9 cellular contexts compared by ENCODE assay signal in genomic region chr17:78779848-78780247, GRCh38. TPM values are rescaled to one million over a fixed set of nuclear protein-coding genes. Genes with fewer than 3 reads are reported as not detected.
DNase-seq lines count a peak whose midpoint lies in the region; ATAC-seq, FAIRE-seq and TF ChIP-seq lines count a peak whose summit lies in the region.
"Had no signal": no experiment of that assay in that cellular context is flagged by ENCODE, and none has a peak within 500 bp of the region (broad histone marks: within the 10 kb centered on the region; RNA-seq: fewer than 3 reads in every experiment).

No MANE protein-coding gene starts in this region.

- H3K27me3 ChIP-seq in GM06990 (replicated peaks; ENCODE audit: control insufficient read depth, insufficient read depth, low read length) (no peaks in the 10 kb centered on the region), Peyer's patch (no peaks in the 10 kb centered on the region), GM12878 (replicated peaks in 1 of 2; ENCODE audit: control insufficient read depth in 2 of 2, insufficient read depth in 2 of 2, low read length in 1 of 2) (no peaks in the 10 kb centered on the region), neural progenitor cell (peaks cover 37% of the 10 kb centered on the region)

- no peak for TF ChIP-seq EP300 in GM12878 (IDR thresholded peaks at IDR 0.05; ENCODE audit: borderline replicate concordance in 1 of 2, control insufficient read depth in 1 of 2, low read depth in 2 of 2, low read length in 2 of 2)

- no peaks in the 10 kb centered on the region for H3K9me3 Mint-ChIP-seq in neural progenitor cell

- H3K4me1 Mint-ChIP-seq in neural progenitor cell, result peaks cover 19% of the 10 kb centered on the region

- 0% methylated on average over 3 of the region's 3 CpGs for WGBS in GM12878 (ENCODE audit: insufficient coverage, insufficient replicate concordance, low lambda C conversion rate, missing lambda C conversion rate)
- WGBS in lower leg skin, 2 donors, result 27 to 39% methylated on average over 3 of the region's 3 CpGs

- FAIRE-seq in GM12878 (lab: Jason Lieb, UNC), result no peak
- FAIRE-seq: endothelial cell of umbilical vein had no signal

- peaks cover 8% of the 10 kb centered on the region for H3K27me3 Mint-ChIP-seq in neural progenitor cell (ENCODE audit: insufficient read depth, low read depth)

- H3K27ac Mint-ChIP-seq in neural progenitor cell, result no peak overlapping the region

- RAD21 ChIA-PET in GM12878 (lab: Charles Lee; ENCODE audit: unreplicated experiment), result interaction anchor here (0.6 to 3.1 kb wide), 14 partner anchors 9 to 71 kb away, joined by 3 to 23 read pairs (median 6); no protein-coding TSS in a partner anchor

- H4K20me1 ChIP-seq in GM12878 (ENCODE audit: control insufficient read depth, insufficient read depth) (no peaks in the 10 kb centered on the region), neural progenitor cell (ENCODE audit: low read depth) (peaks cover 37% of the 10 kb centered on the region)

- H3K9me3 ChIP-seq in Peyer's patch (no peaks in the 10 kb centered on the region), GM12878 (replicated peaks; ENCODE audit: control insufficient read depth, insufficient read depth, low read length) (no peaks in the 10 kb centered on the region), neural progenitor cell (ENCODE audit: low read depth) (no peaks in the 10 kb centered on the region)

- peaks cover 29% of the 10 kb centered on the region for H3F3A ChIP-seq in neural progenitor cell (ENCODE audit: low read depth)

- H3K4me3 Mint-ChIP-seq in neural progenitor cell, result peak overlapping the region; percentile 67

- H3K79me2 ChIP-seq in GM12878 (ENCODE audit: control insufficient read depth, insufficient read depth, low read length) (peaks cover 71% of the 10 kb centered on the region), neural progenitor cell (ENCODE audit: low read depth) (peaks cover 8% of the 10 kb centered on the region)

- TF ChIP-seq CTCF in GM06990 (IDR thresholded peaks at IDR 0.05; ENCODE audit: insufficient read depth, low read length, poor library complexity, severe bottlenecking) (no peak), Peyer's patch (IDR thresholded peaks at IDR 0.05) (peak in 2 of 6 experiments; percentile 32 to 43), GM12878 (IDR thresholded peaks at IDR 0.05 in 2 of 3, conservative IDR thresholded peaks at IDR 0.05 in 1 of 3; ENCODE audit: control insufficient read depth in 2 of 3, extremely low read depth in 1 of 3, insufficient read depth in 1 of 3, low read depth in 3 of 3, low read length in 3 of 3) (no peak), neural progenitor cell (IDR thresholded peaks at IDR 0.05) (no peak), lower leg skin (IDR thresholded peaks at IDR 0.05) (no peak)

- TF ChIP-seq RAD21 in GM12878 (IDR thresholded peaks at IDR 0.05; ENCODE audit: insufficient read depth, low read depth, low read length), result 0 out of 2 replicates have a peak, but pooled peaks have one; percentile 8

- peaks cover 0 to 24% (median 10%) of the 10 kb centered on the region in 4 donors for H3K4me1 ChIP-seq in Peyer's patch
- H3K4me1 ChIP-seq in GM12878 (ENCODE audit: control insufficient read depth, insufficient read depth, low read length), result peaks cover 6% of the 10 kb centered on the region; the same call in 1 of the 2 replicates
- peaks cover 12% of the 10 kb centered on the region for H3K4me1 ChIP-seq in neural progenitor cell

- H3K4me2 ChIP-seq in GM12878 (ENCODE audit: control insufficient read depth, insufficient read depth), result peak overlapping the region; percentile 79
- no peak overlapping the region for H3K4me2 ChIP-seq in neural progenitor cell

- POLR2A ChIA-PET in GM12878 (lab: Charles Lee) (interaction anchor here (0.7 to 2.1 kb wide), 12 partner anchors 9 to 83 kb away, joined by 3 to 10 read pairs (median 4); no protein-coding TSS in a partner anchor), HEK293T (lab: Yijun Ruan, JAX) (no interaction called here)

- peak overlapping the region; percentile 78 to 100 (median 98) for H3K27ac ChIP-seq in Peyer's patch
- H3K27ac ChIP-seq in GM12878 (ENCODE audit: control insufficient read depth, insufficient read depth), result peak overlapping the region; percentile 97
- H3K27ac ChIP-seq in neural progenitor cell, result no peak overlapping the region

- H3K4me3 ChIP-seq in GM06990 (replicated peaks; ENCODE audit: low read depth, low read length) (peak overlapping the region; percentile 94), Peyer's patch (peak overlapping the region; percentile 15 to 99 (median 88)), GM12878 (peak overlapping the region; percentile 82), neural progenitor cell (no peak overlapping the region), lower leg skin (ENCODE audit: low read depth, poor library complexity, severe bottlenecking) (no peak overlapping the region)

- H3K36me3 ChIP-seq in GM06990 (ENCODE audit: control insufficient read depth, insufficient read depth, low read length) (no peaks in the 10 kb centered on the region; the same call in 1 of the 2 replicates), Peyer's patch (no peaks in the 10 kb centered on the region), GM12878 (ENCODE audit: control insufficient read depth in 2 of 2, insufficient read depth in 2 of 2, low read length in 1 of 2) (no peaks in the 10 kb centered on the region), neural progenitor cell (no peaks in the 10 kb centered on the region)

- H3K9ac ChIP-seq in GM12878 (ENCODE audit: control insufficient read depth, insufficient read depth, low read length) (peak overlapping the region; percentile 98), neural progenitor cell (no peak overlapping the region)

- in situ Hi-C loops in GM12878 (cut with MboI), result no loop called here

- peak; percentile 33 for ATAC-seq in GM12878

- CTCF ChIA-PET in GM12878 (lab: Yijun Ruan, JAX), result interaction anchor here (0.7 to 1.5 kb wide), 5 partner anchors 11 to 63 kb away, joined by 3 to 7 read pairs (median 5); no protein-coding TSS in a partner anchor
- CTCF ChIA-PET in HEK293T (lab: Yijun Ruan, JAX), result no interaction called here

- H3K36me3 Mint-ChIP-seq in neural progenitor cell, result no peaks in the 10 kb centered on the region

- H2AFZ ChIP-seq in GM12878 (ENCODE audit: control insufficient read depth, low read depth, low read length) (no peak overlapping the region), neural progenitor cell (replicated peaks) (no peak overlapping the region)

- no peak for DNase-seq in GM06990 (ENCODE audit: extremely low read depth, insufficient read length)
- peak; percentile 38 to 88 (median 81) for DNase-seq in Peyer's patch
- DNase-seq in GM12878 (ENCODE audit: low read depth, low spot score), result no peak
- DNase-seq in neural progenitor cell (ENCODE audit: low spot score), result peak; percentile 41
- no peak for DNase-seq in NCI-H2081 (lab: John Stamatoyannopoulos, UW)
- no peak for DNase-seq in HEK293T (ENCODE audit: extremely low spot score)
- DNase-seq in lower leg skin (ENCODE audit: low spot score in 2 of 2), result no peak
- DNase-seq in glomerular visceral epithelial cell (ENCODE audit: extremely low spot score), result no peak

- BruUV-seq in GM12878 (replicated peaks; lab: Mats Ljungman, UMichigan), result no TSS peak

- SMC1A ChIA-PET in GM12878 (lab: Charles Lee; ENCODE audit: uncharacterized antibody, unreplicated experiment), result interaction anchor here (0.6 to 2.6 kb wide), 11 partner anchors 9 to 88 kb away, joined by 3 to 21 read pairs (median 4); no protein-coding TSS in a partner anchor

- intact Hi-C loops in GM12878 (cut with micrococcal nuclease; ENCODE audit: unreplicated experiment), result loop anchor here (2.0 kb wide), 2 partner anchors 45 to 71 kb away; no protein-coding TSS in a partner anchor
- intact Hi-C loops in lower leg skin (cut with DNase I; ENCODE audit: low total_unique reads), result no loop called here

- peak in 1 of 2 donors; percentile 32 for TF ChIP-seq POLR2A in Peyer's patch (IDR thresholded peaks at IDR 0.05)
- TF ChIP-seq POLR2A in GM12878 (IDR thresholded peaks at IDR 0.05; ENCODE audit: low read depth, low read length), result peak; percentile 74
- TF ChIP-seq POLR2A in lower leg skin (IDR thresholded peaks at IDR 0.05), result no peak

TF ChIP-seq in GM12878, 131 proteins besides CTCF, POLR2A, EP300 and RAD21 (continues in another document):
- no peak for TF ChIP-seq GATAD2B (conservative IDR thresholded peaks at IDR 0.05; ENCODE audit: low read depth)
- TF ChIP-seq POLR2AphosphoS5 (IDR thresholded peaks at IDR 0.05; ENCODE audit: low read length), result peak; percentile 86
- TF ChIP-seq DPF2 (IDR thresholded peaks at IDR 0.05), result no peak
- peak; percentile 60; the same call in 1 of the 2 replicates for TF ChIP-seq WRNIP1 (IDR thresholded peaks at IDR 0.05; ENCODE audit: borderline replicate concordance, low read depth, low read length)

TF ChIP-seq in HEK293T, 16 proteins besides CTCF, POLR2A, EP300 and RAD21 (continues in another document):
- no peak for TF ChIP-seq BHLHE40 (IDR thresholded peaks at IDR 0.05; ENCODE audit: borderline replicate concordance)

RNA-seq across cellular contexts. Expression of gene CYTH1, which starts 2.2 kb away (rescaled TPM):
- total RNA-seq in Peyer's patch, result 100 to 1,000 TPM in 2 of 4 donors, 10 to 100 TPM in 2; 88.3 to 262 (median 109) TPM
- 559 and 619 TPM in 2 replicates for total RNA-seq in GM12878 (2013; cell fraction: nucleolus; rRNA removed)
- 92.6 and 97.8 TPM in 2 replicates for total RNA-seq in GM12878 (2014; rRNA removed)
- 130 and 134 TPM in 2 replicates for total RNA-seq in GM12878 (2014; rRNA removed; fragmentation: Illumina TruSeq; extraction: Trizol)
- total RNA-seq in GM12878 (2021), result 165 and 167 TPM in 2 replicates
- 88.3 TPM for polyA plus RNA-seq in GM12878 (2011; ENCODE audit: low read depth)
- polyA plus RNA-seq in GM12878 (2011; rRNA removed), result 141 and 188 TPM in 2 replicates
- polyA plus RNA-seq in GM12878 (2011; cell fraction: cytosol; rRNA removed), result 170 and 179 TPM in 2 replicates
- 778 and 997 TPM in 2 replicates for polyA plus RNA-seq in GM12878 (2011; cell fraction: nucleus; rRNA removed)
- 136 and 161 TPM in 2 replicates for polyA plus RNA-seq in GM12878 (2012)
- polyA plus RNA-seq in GM12878 (2014; fragmentation: Illumina TruSeq; extraction: Trizol), result 160 and 179 TPM in 2 replicates
- polyA plus RNA-seq in GM12878 (2014; fragmentation: Nextera tagmentation; extraction: Ambion mirVana), result 10 to 100 TPM in 1 of 2 experiments, 1 to 10 TPM in 1; 6.6 to 11.8 TPM
- 162 and 172 TPM in 2 replicates for polyA plus RNA-seq in GM12878 (2014; rRNA removed)
- 100 to 1,000 TPM; 138 to 153 TPM for polyA plus RNA-seq in GM12878 (2016; fragmentation: Nextera tagmentation; extraction: Ambion mirVana)
- polyA minus RNA-seq in GM12878 (2011; rRNA and poly(A)+ RNA removed), result 135 and 140 TPM in 2 replicates
- 38.6 and 44.8 TPM in 2 replicates for polyA minus RNA-seq in GM12878 (2011; cell fraction: cytosol; rRNA and poly(A)+ RNA removed)
- 165 and 192 TPM in 2 replicates for polyA minus RNA-seq in GM12878 (2011; cell fraction: nucleus; rRNA and poly(A)+ RNA removed)
- total RNA-seq in neural progenitor cell (ENCODE audit: low replicate concordance), result 14.8 and 16.0 TPM in 2 replicates
- total RNA-seq in lower leg skin, result 10 to 100 TPM; 53.7 to 79.4 (median 63.9) TPM

Comparison
In these comparisons a context has a peak if more than half of its experiments do, and no peak if none do; other contexts are left out.
1. DNase-seq: peak in Peyer's patch (3 of 3) and neural progenitor cell (single experiment); none in GM06990 (single experiment), GM12878 (single experiment), NCI-H2081 (0 of 2), HEK293T (single experiment), lower leg skin (0 of 2) and glomerular visceral epithelial cell (single experiment).
2. H3K4me3 ChIP-seq: peak in GM06990 (single experiment), Peyer's patch (4 of 4) and GM12878 (single experiment); none in neural progenitor cell (single experiment) and lower leg skin (single experiment).